ENCODE assay signal across 8 cellular contexts in the genomic region with DNA sequence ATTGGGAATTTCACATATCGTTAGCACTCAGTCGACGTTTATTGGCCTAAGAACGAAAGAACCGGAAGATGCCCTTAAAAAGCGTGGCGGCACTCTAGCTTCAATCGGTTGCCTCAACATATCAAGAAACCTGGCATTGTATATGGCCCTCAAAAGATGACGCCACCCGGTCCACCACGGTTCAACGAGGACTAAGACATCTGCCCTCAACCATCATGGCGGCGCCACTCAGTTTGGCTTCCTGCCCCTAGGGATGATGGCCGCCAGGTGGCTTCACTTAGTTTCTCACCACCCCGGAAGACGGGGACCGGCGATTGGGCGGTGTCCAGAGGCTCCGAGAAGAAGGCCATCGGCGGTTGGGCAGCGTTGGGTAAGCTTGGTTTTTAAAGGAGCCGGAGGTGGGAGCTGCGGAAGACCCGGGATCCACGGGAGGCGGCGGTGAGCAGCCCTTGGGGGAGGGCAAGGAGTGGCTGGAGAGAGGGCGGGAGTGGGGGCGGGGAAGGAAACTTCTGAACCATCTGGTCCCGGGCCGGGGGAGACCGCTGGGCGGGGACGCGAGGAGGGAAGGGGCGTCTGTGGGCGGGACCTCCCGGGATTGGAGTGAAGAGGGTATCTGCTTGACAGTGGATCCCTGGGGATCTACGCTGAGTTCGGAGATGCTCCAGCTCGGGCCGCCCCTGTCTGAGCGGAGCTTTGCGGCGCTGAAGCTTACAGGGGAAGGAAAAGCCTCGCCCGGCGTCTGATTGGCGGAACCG. TPM values are rescaled to one million over a fixed set of nuclear protein-coding genes. Genes with fewer than 3 reads are reported as not detected.
DNase-seq lines count a peak whose midpoint lies in the region; ATAC-seq and TF ChIP-seq lines count a peak whose summit lies in the region.

A gene (plus strand): TSS at position 592 of the 755 bp plus-strand sequence. CDS start 686 bp downstream, outside the sequence.

- no peaks in the 10 kb centered on the region for H3K27me3 Mint-ChIP-seq in osteocyte (ENCODE audit: unreplicated experiment)

- peak; percentile 12 for TF ChIP-seq POLR2A in GM10847 (IDR thresholded peaks at IDR 0.05; ENCODE audit: extremely low read depth, insufficient read length)

- intact Hi-C loops in head of caudate nucleus (cut with DNase I), result loop anchor here (1.0 to 10.0 kb wide), 4 partner anchors 8 to 274 kb away; a partner anchor contains a TSS

- H3K36me3 ChIP-seq in thymus (ENCODE audit: control insufficient read depth, insufficient read depth), result peaks cover 32% of the 10 kb centered on the region

- no peaks in the 10 kb centered on the region for H3K9me3 ChIP-seq in thymus (ENCODE audit: control insufficient read depth)

- no peak for TF ChIP-seq CTCF in osteocyte (IDR thresholded peaks at IDR 0.05)

- peak within 1 kb of the TSS; percentile 74 for H3K4me3 ChIP-seq in thymus (ENCODE audit: low read length)

- no peaks in the 10 kb centered on the region for H3K4me1 ChIP-seq in thymus (ENCODE audit: control insufficient read depth, insufficient read depth, low read length)

- H3K4me1 Mint-ChIP-seq in osteocyte (ENCODE audit: unreplicated experiment), result peaks cover 21% of the 10 kb centered on the region

- peak within 1 kb of the TSS; percentile 87 for H3K4me3 Mint-ChIP-seq in osteocyte (ENCODE audit: unreplicated experiment)

- 1% methylated on average over 53 of the region's 53 CpGs for WGBS in thymus

- peak within 1 kb of the TSS; percentile 90 for H3K27ac Mint-ChIP-seq in osteocyte (ENCODE audit: unreplicated experiment)

- ATAC-seq in HG02759 (IDR thresholded peaks at IDR 0.05; ENCODE audit: unreplicated experiment), result peak; percentile 79

- H3K27me3 ChIP-seq in thymus (ENCODE audit: control insufficient read depth, insufficient read depth), result no peaks in the 10 kb centered on the region

- DNase-seq in NCI-H1417 (lab: John Stamatoyannopoulos, UW) (peak; percentile 96 to 99 (median 98)), SW 1271 (lab: John Stamatoyannopoulos, UW) (peak; percentile 96 to 99), head of caudate nucleus (peak; percentile 98 to 100 (median 99)), osteocyte (ENCODE audit: extremely low spot score, unreplicated experiment) (peak; percentile 99)
- peak; percentile 96 for DNase-seq in activated naive CD8-positive, alpha-beta T cell treated with anti-CD3 and anti-CD28 coated beads, Interleukin-2, amount 50 U/mL, for 16 hours (ENCODE audit: low read depth, low spot score)

- no peaks in the 10 kb centered on the region for H3K9me3 Mint-ChIP-seq in osteocyte (ENCODE audit: unreplicated experiment)

- H3K36me3 Mint-ChIP-seq in osteocyte (ENCODE audit: unreplicated experiment), result peaks cover 7% of the 10 kb centered on the region

- H3K27ac ChIP-seq in thymus (ENCODE audit: low read depth), result peak within 1 kb of the TSS; percentile 95

RNA-seq across cellular contexts. Expression of the gene that starts here (rescaled TPM):
- total RNA-seq in osteocyte, result 44.7 and 52.0 TPM in 2 replicates
- polyA plus RNA-seq in thymus, result 139 TPM

Comparison
In these comparisons a context has a peak if more than half of its experiments do, and no peak if none do; other contexts are left out.
1. Peak in every context shown above with its lines: DNase-seq, ATAC-seq, H3K4me3 ChIP-seq and H3K27ac ChIP-seq.